In genomic region chrX:56759736-56760409, GRCh38 we compare ENCODE assay signal across 15 cellular contexts.
"Had no signal": no experiment of that assay in that cellular context is flagged by ENCODE, and none has a peak within 500 bp of the region (broad histone marks: within the 10 kb centered on the region; RNA-seq: fewer than 3 reads in every experiment).

No MANE protein-coding gene starts in this region.

- H3K27ac ChIP-seq: ascending aorta, gastroesophageal sphincter, ovary, upper lobe of right lung had no signal

- FAIRE-seq: bronchial epithelial cell, colon had no signal

- H3K4me1 ChIP-seq: upper lobe of right lung had no signal

- H3K27ac Mint-ChIP-seq: activated naive CD8-positive, alpha-beta T cell treated with anti-CD3 and anti-CD28 coated beads, Interleukin-2, amount 50 U/mL, for 24 hours; nephron progenitor cell had no signal

- H3K9me3 ChIP-seq: ascending aorta, gastroesophageal sphincter, ovary, upper lobe of right lung had no signal

- H3K9me3 Mint-ChIP-seq: activated naive CD8-positive, alpha-beta T cell treated with anti-CD3 and anti-CD28 coated beads, Interleukin-2, amount 50 U/mL, for 24 hours; stimulated activated naive CD8-positive, alpha-beta T cell treated with anti-CD3 and anti-CD28 coated beads, Interleukin-15, Interleukin-2, amounts not matched to agents 100 ng/mL and 50 ng/mL, for 24 hours had no signal

- DNase-seq: activated gamma-delta T cell; activated naive CD8-positive, alpha-beta T cell treated with anti-CD3 and anti-CD28 coated beads, Interleukin-2, amount 50 U/mL, for 24 hours; effector CD4-positive, alpha-beta T cell; left ventricle myocardium superior; mesenchymal stem cell; nephron progenitor cell; stimulated activated CD4-positive, alpha-beta T cell treated with anti-CD3 and anti-CD28 coated beads, Interleukin-15, amount 100 ng/mL, for 24 hours; stimulated activated CD4-positive, alpha-beta T cell treated with anti-CD3 and anti-CD28 coated beads, Interleukin-4, amount 100 ng/mL, for 24 hours; upper lobe of right lung had no signal

- ATAC-seq: activated naive CD8-positive, alpha-beta T cell treated with anti-CD3 and anti-CD28 coated beads, Interleukin-2, amount 50 U/mL, for 24 hours; gastroesophageal sphincter; left ventricle myocardium superior; upper lobe of right lung had no signal

- H3K36me3 ChIP-seq: ascending aorta, gastroesophageal sphincter, ovary, upper lobe of right lung had no signal

- H3K27me3 Mint-ChIP-seq: activated naive CD8-positive, alpha-beta T cell treated with anti-CD3 and anti-CD28 coated beads, Interleukin-2, amount 50 U/mL, for 24 hours; stimulated activated naive CD8-positive, alpha-beta T cell treated with anti-CD3 and anti-CD28 coated beads, Interleukin-15, Interleukin-2, amounts not matched to agents 100 ng/mL and 50 ng/mL, for 24 hours had no signal

- H3K27me3 ChIP-seq: ascending aorta, gastroesophageal sphincter, ovary, upper lobe of right lung had no signal

- H3K4me3 ChIP-seq: ascending aorta, gastroesophageal sphincter, ovary, upper lobe of right lung had no signal

- H3K4me3 Mint-ChIP-seq: activated naive CD8-positive, alpha-beta T cell treated with anti-CD3 and anti-CD28 coated beads, Interleukin-2, amount 50 U/mL, for 24 hours; nephron progenitor cell; stimulated activated naive CD8-positive, alpha-beta T cell treated with anti-CD3 and anti-CD28 coated beads, Interleukin-15, Interleukin-2, amounts not matched to agents 100 ng/mL and 50 ng/mL, for 24 hours had no signal
